10 cellular contexts compared by ENCODE assay signal in genomic region chr12:70661762-70662161, GRCh38. TPM values are rescaled to one million over a fixed set of nuclear protein-coding genes. Genes with fewer than 3 reads are reported as not detected.
DNase-seq lines count a peak whose midpoint lies in the region; TF ChIP-seq lines count a peak whose summit lies in the region.
"Had no signal": no experiment of that assay in that cellular context is flagged by ENCODE, and none has a peak within 500 bp of the region (broad histone marks: within the 10 kb centered on the region; RNA-seq: fewer than 3 reads in every experiment).

No MANE protein-coding gene starts in this region.

- H3F3A ChIP-seq in GM23248 (ENCODE audit: insufficient read depth), result peaks cover 18% of the 10 kb centered on the region

- DNase-seq in GM23248 (peak; percentile 93), SJSA1 (ENCODE audit: low read depth in 1 of 2, low spot score in 2 of 2) (peak in 1 of 2 experiments; percentile 86), fibroblast of the aortic adventitia (ENCODE audit: low read depth) (peak; percentile 84), uterus (no peak)
- no peak for DNase-seq in activated effector memory CD4-positive, alpha-beta T cell treated with Interleukin-2 at 50 U/mL for 16 hours
- DNase-seq in activated CD8-positive, alpha-beta memory T cell treated with anti-CD3 and anti-CD28 coated beads, Interleukin-2, amount 50 U/mL, for 4 hours, result no peak
- DNase-seq: NCI-H774, pancreas had no signal

- H3K4me2 ChIP-seq in GM23248 (ENCODE audit: unreplicated experiment) (peak overlapping the region; percentile 79), skeletal muscle satellite cell (ENCODE audit: low read length) (peak overlapping the region; percentile 53)

- in situ Hi-C loops in GM23248 (cut with MboI), result no loop called here

- no peaks in the 10 kb centered on the region for H3K9me2 ChIP-seq in GM23248 (ENCODE audit: insufficient read depth)

- peak overlapping the region; percentile 46 for H2AFZ ChIP-seq in GM23248

- H3K9ac ChIP-seq in GM23248 (peak overlapping the region; percentile 79), skeletal muscle satellite cell (ENCODE audit: low read depth, low read length) (peak overlapping the region; percentile 60)

- intact Hi-C loops in uterus (cut with DNase I; ENCODE audit: low total_unique reads), result no loop called here

- H3K27me3 ChIP-seq in GM23248 (replicated peaks; ENCODE audit: insufficient read depth), result no peaks in the 10 kb centered on the region
- no peaks in the 10 kb centered on the region for H3K27me3 ChIP-seq in SJSA1 (replicated peaks)
- no peaks in the 10 kb centered on the region for H3K27me3 ChIP-seq in skeletal muscle satellite cell (ENCODE audit: control insufficient read depth, insufficient read depth, low read length)
- no peaks in the 10 kb centered on the region for H3K27me3 ChIP-seq in uterus
- H3K27me3 ChIP-seq: dorsolateral prefrontal cortex, pancreas had no signal

- H3K36me3 ChIP-seq in GM23248 (ENCODE audit: low read depth), result no peaks in the 10 kb centered on the region
- no peaks in the 10 kb centered on the region for H3K36me3 ChIP-seq in SJSA1
- no peaks in the 10 kb centered on the region for H3K36me3 ChIP-seq in skeletal muscle satellite cell (ENCODE audit: insufficient read depth, low read length)
- H3K36me3 ChIP-seq in uterus, result no peaks in the 10 kb centered on the region
- H3K36me3 ChIP-seq: pancreas had no signal

- peak overlapping the region; percentile 98 for H3K27ac ChIP-seq in GM23248
- peak overlapping the region; percentile 89 for H3K27ac ChIP-seq in SJSA1
- H3K27ac ChIP-seq in uterus, result no peak overlapping the region
- H3K27ac ChIP-seq: pancreas had no signal

- H3K4me3 ChIP-seq in GM23248 (peak overlapping the region; percentile 52), SJSA1 (no peak overlapping the region), fibroblast of the aortic adventitia (ENCODE audit: low read depth, low read length) (no peak overlapping the region), skeletal muscle satellite cell (ENCODE audit: low read length) (peak overlapping the region; percentile 37), uterus (no peak overlapping the region)
- H3K4me3 ChIP-seq: pancreas had no signal

- no peak for TF ChIP-seq CTCF in fibroblast of the aortic adventitia (IDR thresholded peaks at IDR 0.05; ENCODE audit: insufficient read depth, low read length)
- no peak for TF ChIP-seq CTCF in uterus (IDR thresholded peaks at IDR 0.05)

- no peak for TF ChIP-seq POLR2A in uterus (IDR thresholded peaks at IDR 0.05)

- H3K9me3 ChIP-seq in GM23248 (ENCODE audit: low read depth) (no peaks in the 10 kb centered on the region), SJSA1 (replicated peaks) (no peaks in the 10 kb centered on the region), skeletal muscle satellite cell (replicated peaks; ENCODE audit: low read length) (no peaks in the 10 kb centered on the region), uterus (no peaks in the 10 kb centered on the region)
- H3K9me3 ChIP-seq: pancreas had no signal

- WGBS in GM23248 (ENCODE audit: low coverage in 1 of 2, low lambda C conversion rate in 2 of 2, missing lambda C conversion rate in 2 of 2), 2 experiments, result 3 to 4% methylated on average over 5 of the region's 5 CpGs

- H3K4me1 ChIP-seq in GM23248 (ENCODE audit: insufficient read depth) (peaks cover 29% of the 10 kb centered on the region), SJSA1 (replicated peaks) (peaks cover 37% of the 10 kb centered on the region), skeletal muscle satellite cell (ENCODE audit: control insufficient read depth, insufficient read depth, low read length) (peaks cover 20% of the 10 kb centered on the region), uterus (no peaks in the 10 kb centered on the region)
- H3K4me1 ChIP-seq: pancreas had no signal

- H3K79me2 ChIP-seq in GM23248 (ENCODE audit: insufficient read depth), result no peaks in the 10 kb centered on the region

- no peaks in the 10 kb centered on the region for H4K20me1 ChIP-seq in GM23248 (ENCODE audit: insufficient read depth)

RNA-seq across cellular contexts. Expression of gene PTPRB, which starts 24.5 kb away (rescaled TPM):
- 3.9 and 4.4 TPM in 2 replicates for total RNA-seq in GM23248 (2014; rRNA removed; shearing (Covaris generic))
- polyA plus RNA-seq in GM23248 (2016; fragmentation: Nextera tagmentation; extraction: Ambion mirVana), result 3.8 and 5.1 TPM in 2 replicates
- total RNA-seq in SJSA1 (2014; rRNA removed; shearing (Covaris generic)), result 3.0 and 4.5 TPM in 2 replicates
- total RNA-seq in fibroblast of the aortic adventitia (ENCODE audit: low replicate concordance) (3.6 and 5.6 TPM in 2 replicates), uterus (100 to 1,000 TPM in 1 of 4 donors, 10 to 100 TPM in 3; 36.8 to 107 (median 63.1) TPM)
- 0.22 and 1.0 TPM in 2 replicates for total RNA-seq in skeletal muscle satellite cell (2012; rRNA removed)

Comparison
In these comparisons a context has a peak if more than half of its experiments do, and no peak if none do; other contexts are left out.
1. DNase-seq: peak in GM23248 (single experiment) and fibroblast of the aortic adventitia (single experiment); none in activated effector memory CD4-positive, alpha-beta T cell treated with Interleukin-2 at 50 U/mL for 16 hours (single experiment), activated CD8-positive, alpha-beta memory T cell treated with anti-CD3 and anti-CD28 coated beads, Interleukin-2, amount 50 U/mL, for 4 hours (single experiment) and uterus (0 of 2).
2. H3K27ac ChIP-seq: peak in GM23248 (single experiment) and SJSA1 (single experiment); none in uterus (0 of 2).
3. H3K4me3 ChIP-seq: peak in GM23248 (single experiment) and skeletal muscle satellite cell (single experiment); none in SJSA1 (single experiment), fibroblast of the aortic adventitia (single experiment) and uterus (0 of 2).